14 cellular contexts compared by ENCODE assay signal in genomic region chr20:50879649-50880550, GRCh38. TPM values are rescaled to one million over a fixed set of nuclear protein-coding genes. Genes with fewer than 3 reads are reported as not detected.
DNase-seq lines count a peak whose midpoint lies in the region; ATAC-seq, FAIRE-seq and TF ChIP-seq lines count a peak whose summit lies in the region.
"Had no signal": no experiment of that assay in that cellular context is flagged by ENCODE, and none has a peak within 500 bp of the region (broad histone marks: within the 10 kb centered on the region; RNA-seq: fewer than 3 reads in every experiment).

No MANE protein-coding gene starts in this region.

- no peaks in the 10 kb centered on the region for H3K27me3 Mint-ChIP-seq in T-helper 17 cell
- H3K27me3 Mint-ChIP-seq: IgD-negative memory B cell had no signal

- H3K4me3 ChIP-seq in stomach, result no peak overlapping the region

- no peak overlapping the region for H3K4me3 Mint-ChIP-seq in T-helper 17 cell
- H3K4me3 Mint-ChIP-seq: CD8-positive, alpha-beta T cell; IgD-negative memory B cell had no signal

- H3K27me3 ChIP-seq in stomach, result no peaks in the 10 kb centered on the region

- no peak for DNase-seq in HTR-8/SVneo (ENCODE audit: insufficient read length, low spot score)
- no peak for DNase-seq in T-helper 17 cell
- DNase-seq in sciatic nerve (ENCODE audit: low spot score), result peak; percentile 45
- DNase-seq in midbrain (lab: John Stamatoyannopoulos, UW), result no peak
- DNase-seq in stomach, result no peak
- DNase-seq: CD8-positive, alpha-beta T cell; MV-4-11; NCI-H1417 treated with DMSO at 0.1 percent for 48 hours; NCI-H2029; NCI-H524 had no signal

- no peak overlapping the region for H3K27ac ChIP-seq in stomach

- H3K27ac Mint-ChIP-seq in T-helper 17 cell, result peak overlapping the region; percentile 39

- no peak for TF ChIP-seq POLR2A in stomach (IDR thresholded peaks at IDR 0.05)

- H3K9me3 ChIP-seq in T-helper 17 cell (ENCODE audit: control insufficient read depth, low read length, poor library complexity, severe bottlenecking) (no peaks in the 10 kb centered on the region), stomach (no peaks in the 10 kb centered on the region)

- peaks cover 2% of the 10 kb centered on the region for H3K36me3 Mint-ChIP-seq in T-helper 17 cell (ENCODE audit: low read depth)

- TF ChIP-seq CTCF in stomach (IDR thresholded peaks at IDR 0.05), result no peak

- WGBS in stomach, 5 donors, result 82 to 90% (median 88%) methylated on average over 17 to 20 of the region's 20 CpGs

- no peaks in the 10 kb centered on the region for H3K4me1 ChIP-seq in stomach

- peak; percentile 65 for FAIRE-seq in HTR-8/SVneo (lab: Jason Lieb, UNC)
- FAIRE-seq: D721Med had no signal

- TF ChIP-seq EP300 in stomach (IDR thresholded peaks at IDR 0.05), result no peak

- intact Hi-C loops in sciatic nerve (cut with DNase I) (no loop called here), stomach (cut with DNase I; ENCODE audit: low total_unique reads) (no loop called here)

- peaks cover 0 to 19% (median 11%) of the 10 kb centered on the region in 4 donors for H3K36me3 ChIP-seq in stomach

- no peaks in the 10 kb centered on the region for H3K4me1 Mint-ChIP-seq in T-helper 17 cell

- ATAC-seq in T-helper 17 cell (no peak), esophagus mucosa (peak; percentile 15), sciatic nerve (no peak), HG03135 (IDR thresholded peaks at IDR 0.05; ENCODE audit: unreplicated experiment) (no peak)
- ATAC-seq: CD8-positive, alpha-beta T cell had no signal

RNA-seq across cellular contexts. Expression of gene ADNP, which starts 51.3 kb away (rescaled TPM):
- total RNA-seq in T-helper 17 cell (10 to 100 TPM; 54.8 to 59.7 TPM), esophagus mucosa (42.3 TPM), sciatic nerve (57.6 TPM), stomach (10 to 100 TPM; 39.7 to 67.4 (median 57.1) TPM)
- polyA plus RNA-seq in stomach, result 10 to 100 TPM; 19.9 to 41.3 (median 20.4) TPM
